In the genomic region with DNA sequence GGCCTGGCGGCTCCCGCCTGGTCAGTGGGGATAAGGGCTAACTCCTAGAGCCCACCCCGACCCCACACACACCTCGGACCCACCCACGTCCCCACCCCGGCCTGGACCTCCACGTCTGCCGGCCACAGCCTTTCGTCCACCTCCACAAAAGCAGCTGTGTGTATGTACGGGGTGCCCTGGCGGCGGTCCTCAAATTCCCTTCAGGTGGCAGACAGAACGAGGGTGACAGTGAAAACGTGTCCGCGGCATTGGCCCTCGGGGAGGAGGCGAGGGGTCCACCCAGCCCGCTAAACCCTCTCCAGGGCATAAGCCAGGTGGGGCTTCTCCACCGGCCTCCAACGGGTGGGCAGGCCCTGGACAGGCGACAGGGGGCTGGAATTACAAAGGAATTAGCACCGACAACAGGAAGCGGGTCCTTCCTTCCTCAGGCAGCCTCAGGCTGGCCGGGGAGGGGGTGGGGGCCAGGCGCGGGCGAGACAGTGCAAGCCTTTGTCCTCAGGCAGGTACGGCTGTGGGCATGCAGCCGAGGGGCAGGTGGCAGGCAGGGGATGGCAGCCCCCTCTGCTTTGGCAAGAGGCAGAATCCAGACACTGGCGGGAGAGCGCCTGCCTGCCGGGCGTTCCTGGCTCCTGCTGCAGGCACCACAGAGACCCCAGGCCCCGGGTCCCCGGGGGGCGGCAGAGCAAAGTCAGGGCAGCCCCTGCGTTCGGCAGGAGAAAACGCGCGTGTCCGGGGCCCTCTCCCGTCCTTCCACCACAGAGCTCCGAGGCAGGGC, we compare ENCODE assay signal across 7 cellular contexts. TPM values are rescaled to one million over a fixed set of nuclear protein-coding genes. Genes with fewer than 3 reads are reported as not detected.
DNase-seq lines count a peak whose midpoint lies in the region; ATAC-seq and TF ChIP-seq lines count a peak whose summit lies in the region.

No MANE protein-coding gene starts in this region.

- no peak overlapping the region for H3K27ac Mint-ChIP-seq in HFFc6

- TF ChIP-seq CTCF in HFFc6 (IDR thresholded peaks at IDR 0.05) (peak; percentile 58), OCI-LY7 (conservative IDR thresholded peaks at IDR 0.05; ENCODE audit: low read length) (peak; percentile 33; the same call in 1 of the 2 replicates), foreskin keratinocyte (conservative IDR thresholded peaks at IDR 0.05) (no peak)

- H4K20me1 ChIP-seq in OCI-LY7 (ENCODE audit: insufficient read depth, low read length) = no peaks in the 10 kb centered on the region

- H3K9ac ChIP-seq in iPS-20b (ENCODE audit: low read depth, low read length) = peak overlapping the region; percentile 27; the same call in 1 of the 2 replicates
- peak overlapping the region in 1 of 5 donors; percentile 59 for H3K9ac ChIP-seq in subcutaneous abdominal adipose tissue (ENCODE audit: low read length in 5 of 5)

- H3K27me3 Mint-ChIP-seq in HFFc6 (ENCODE audit: insufficient read depth) = no peaks in the 10 kb centered on the region; the same call in 1 of the 2 replicates

- no peaks in the 10 kb centered on the region for H3K36me3 ChIP-seq in OCI-LY7 (ENCODE audit: insufficient read depth, low read length)
- no peaks in the 10 kb centered on the region for H3K36me3 ChIP-seq in iPS-20b (ENCODE audit: insufficient read depth, low read depth, low read length)
- no peaks in the 10 kb centered on the region for H3K36me3 ChIP-seq in subcutaneous abdominal adipose tissue (ENCODE audit: control insufficient read depth in 5 of 5, insufficient read depth in 5 of 5, low read length in 5 of 5)

- ATAC-seq in foreskin keratinocyte (no peak), HG02885 (IDR thresholded peaks at IDR 0.05; ENCODE audit: poor library complexity, unreplicated experiment) (no peak)

- H3K4me3 ChIP-seq in OCI-LY7 (ENCODE audit: low read depth, low read length, poor library complexity, severe bottlenecking) = no peak overlapping the region
- no peak overlapping the region for H3K4me3 ChIP-seq in iPS-20b (ENCODE audit: low read length)
- H3K4me3 ChIP-seq in subcutaneous abdominal adipose tissue (ENCODE audit: low read depth in 1 of 5, low read length in 5 of 5) = no peak overlapping the region

- H3K79me2 ChIP-seq in OCI-LY7 (ENCODE audit: insufficient read depth, low read depth, low read length) = no peaks in the 10 kb centered on the region

- no peaks in the 10 kb centered on the region for H3K9me2 ChIP-seq in OCI-LY7 (ENCODE audit: insufficient read depth, low read length)

- no peaks in the 10 kb centered on the region for H3K9me3 Mint-ChIP-seq in HFFc6

- no peak overlapping the region for H3K27ac ChIP-seq in OCI-LY7 (ENCODE audit: low read depth, low read length, poor library complexity, severe bottlenecking)
- H3K27ac ChIP-seq in iPS-20b (ENCODE audit: low read length) = peak overlapping the region; percentile 70
- H3K27ac ChIP-seq in subcutaneous abdominal adipose tissue (ENCODE audit: low read depth, low read length) = peak overlapping the region; percentile 46
- no peak overlapping the region for H3K27ac ChIP-seq in foreskin keratinocyte

- H3K4me2 ChIP-seq in OCI-LY7 (ENCODE audit: low read length) = no peak overlapping the region

- intact Hi-C loops in OCI-LY7 (cut with micrococcal nuclease; ENCODE audit: unreplicated experiment) = loop anchor here (1.0 to 5.0 kb wide), 2 partner anchors 55 to 72 kb away; a partner anchor contains a TSS

- H3K36me3 Mint-ChIP-seq in HFFc6 (ENCODE audit: low read depth) = no peaks in the 10 kb centered on the region

- H3K4me1 Mint-ChIP-seq in HFFc6 (ENCODE audit: low read depth) = peaks cover 10% of the 10 kb centered on the region

- H3K4me1 ChIP-seq in OCI-LY7 (ENCODE audit: insufficient read depth, low read length, poor library complexity, severe bottlenecking) (peaks cover 10% of the 10 kb centered on the region), iPS-20b (ENCODE audit: insufficient read depth, low read length) (peaks cover 13% of the 10 kb centered on the region; the same call in 1 of the 2 replicates), subcutaneous abdominal adipose tissue (ENCODE audit: control insufficient read depth in 5 of 5, insufficient read depth in 5 of 5, low read length in 5 of 5) (peaks cover 6 to 45% (median 39%) of the 10 kb centered on the region in 5 donors), foreskin keratinocyte (no peaks in the 10 kb centered on the region)

- H3K9me3 ChIP-seq in OCI-LY7 (ENCODE audit: low read length) (no peaks in the 10 kb centered on the region), iPS-20b (ENCODE audit: insufficient read depth, low read depth, low read length) (no peaks in the 10 kb centered on the region), subcutaneous abdominal adipose tissue (ENCODE audit: control insufficient read depth in 5 of 5, low read length in 5 of 5) (no peaks in the 10 kb centered on the region)

- DNase-seq in HFFc6 (no peak), OCI-LY7 (ENCODE audit: low spot score) (no peak), foreskin keratinocyte (no peak)
- DNase-seq in activated CD8-positive, alpha-beta memory T cell treated with anti-CD3 and anti-CD28 coated beads for 24 hours = no peak

- BruUV-seq in OCI-LY7 (replicated peaks; lab: Mats Ljungman, UMichigan) = no TSS peak

- H2AFZ ChIP-seq in OCI-LY7 (ENCODE audit: low read length) = no peak overlapping the region

- no peaks in the 10 kb centered on the region for H3K27me3 ChIP-seq in iPS-20b (ENCODE audit: insufficient read depth, low read length)
- H3K27me3 ChIP-seq in subcutaneous abdominal adipose tissue (ENCODE audit: control insufficient read depth in 5 of 5, insufficient read depth in 4 of 5, low read length in 5 of 5) = no peaks in the 10 kb centered on the region
- H3K27me3 ChIP-seq in foreskin keratinocyte = no peaks in the 10 kb centered on the region

- CTCF ChIA-PET in OCI-LY7 (lab: Charles Lee; ENCODE audit: unreplicated experiment) = interaction anchor here (0.6 to 1.9 kb wide), 6 partner anchors 17 to 178 kb away, joined by 3 to 11 read pairs (median 5); a partner anchor contains a TSS

- no peak overlapping the region for H3K4me3 Mint-ChIP-seq in HFFc6

- POLR2A ChIA-PET in OCI-LY7 (lab: Charles Lee) = interaction anchor here (0.5 to 1.3 kb wide), 3 partner anchors 9 to 340 kb away, joined by 3 to 4 read pairs (median 4); no protein-coding TSS in a partner anchor

RNA-seq across cellular contexts. Expression of a gene that starts 12.3 kb away (rescaled TPM):
- 10 to 100 TPM; 59.5 to 75.9 (median 67.7) TPM for total RNA-seq in HFFc6 (2021; fragmentation: NEBNext Ultra II Directional; extraction: Animal tissue kit (Norgen Biotek cat#: 25700))
- total RNA-seq in OCI-LY7 (2014; rRNA removed; shearing (Covaris generic)) = 15.0 and 27.7 TPM in 2 replicates
- total RNA-seq in OCI-LY7 (2022) (51.2 and 51.8 TPM in 2 replicates), foreskin keratinocyte (33.2 and 35.2 TPM in 2 replicates)
- polyA plus RNA-seq in foreskin keratinocyte = 49.5 and 50.2 TPM in 2 replicates

RNA-seq across cellular contexts. Expression of a gene that starts 53.8 kb away (rescaled TPM):
- 10 to 100 TPM in 1 of 6 experiments, 1 to 10 TPM in 5; 6.4 to 11.2 (median 6.9) TPM for total RNA-seq in HFFc6 (2021; fragmentation: NEBNext Ultra II Directional; extraction: Animal tissue kit (Norgen Biotek cat#: 25700))
- total RNA-seq in OCI-LY7 (2014; rRNA removed; shearing (Covaris generic)) = 9.2 and 16.7 TPM in 2 replicates
- 16.6 and 17.1 TPM in 2 replicates for total RNA-seq in OCI-LY7 (2022)
- total RNA-seq in foreskin keratinocyte = 2.0 and 3.1 TPM in 2 replicates
- polyA plus RNA-seq in foreskin keratinocyte = 1.9 and 2.3 TPM in 2 replicates

RNA-seq across cellular contexts. Expression of a gene that starts 58.5 kb away (rescaled TPM):
- 10 to 100 TPM; 18.2 to 23.5 (median 20.3) TPM for total RNA-seq in HFFc6 (2021; fragmentation: NEBNext Ultra II Directional; extraction: Animal tissue kit (Norgen Biotek cat#: 25700))
- 23.4 and 28.8 TPM in 2 replicates for total RNA-seq in OCI-LY7 (2014; rRNA removed; shearing (Covaris generic))
- total RNA-seq in OCI-LY7 (2022) (40.7 and 47.0 TPM in 2 replicates), foreskin keratinocyte (15.5 and 17.4 TPM in 2 replicates)
- polyA plus RNA-seq in foreskin keratinocyte = 15.0 and 16.6 TPM in 2 replicates

Comparison
In these comparisons a context has a peak if more than half of its experiments do, and no peak if none do; other contexts are left out.
1. H3K27ac ChIP-seq: peak in iPS-20b (single experiment) and subcutaneous abdominal adipose tissue (single experiment); none in OCI-LY7 (single experiment) and foreskin keratinocyte (single experiment).